1 cellular context compared by ENCODE assay signal in genomic region chr2:31233741-31234689, GRCh38.
TF ChIP-seq lines count a peak whose summit lies in the region.

Gene EHD3 (plus strand): TSS chr2:31234152. CDS start chr2:31234622, 470 bp downstream.

TF ChIP-seq in SK-N-SH, 30 proteins besides CTCF, POLR2A, EP300 and RAD21 (continued from another document):
- TF ChIP-seq REST (IDR thresholded peaks at IDR 0.05; ENCODE audit: low read depth, low read length) (peak; percentile 34; the same call in 1 of the 2 replicates), ZBTB33 (IDR thresholded peaks at IDR 0.05; ENCODE audit: borderline replicate concordance, low read depth) (no peak), NRF1 (IDR thresholded peaks at IDR 0.05; ENCODE audit: low read depth, low read length) (peak; percentile 61), USF2 (IDR thresholded peaks at IDR 0.05; ENCODE audit: borderline replicate concordance, low read depth, low read length) (no peak), GABPA (IDR thresholded peaks at IDR 0.05; ENCODE audit: low read depth) (peak; percentile 87), POLR2AphosphoS5 (IDR thresholded peaks at IDR 0.05; ENCODE audit: low read depth, low read length) (peak; percentile 95), TEAD4 (IDR thresholded peaks at IDR 0.05; ENCODE audit: borderline replicate concordance, insufficient read depth) (no peak), ELF1 (IDR thresholded peaks at IDR 0.05) (peak; percentile 83), FOSL2 (IDR thresholded peaks at IDR 0.05; ENCODE audit: borderline replicate concordance, low read depth) (peak; percentile 9; the same call in 1 of the 2 replicates), TCF12 (IDR thresholded peaks at IDR 0.05) (peak; percentile 54; the same call in 1 of the 2 replicates), USF1 (IDR thresholded peaks at IDR 0.05; ENCODE audit: borderline replicate concordance, low read depth) (no peak; the same call in 1 of the 2 replicates), FOXM1 (IDR thresholded peaks at IDR 0.05; ENCODE audit: low read depth) (no peak), RFX5 (IDR thresholded peaks at IDR 0.05; ENCODE audit: low read length) (peak; percentile 79), PBX3 (IDR thresholded peaks at IDR 0.05) (peak; percentile 37; the same call in 1 of the 2 replicates), RCOR1 (IDR thresholded peaks at IDR 0.05; ENCODE audit: low read length) (peak; percentile 58), MXI1 (IDR thresholded peaks at IDR 0.05; ENCODE audit: low read depth, low read length) (peak; percentile 81), TAF1 (IDR thresholded peaks at IDR 0.05; ENCODE audit: borderline replicate concordance, low read depth, low read length) (peak; percentile 75), SIN3A (IDR thresholded peaks at IDR 0.05; ENCODE audit: borderline replicate concordance, low read depth, low read length) (peak; percentile 95)
